23 cellular contexts compared by ENCODE assay signal in the genomic region with DNA sequence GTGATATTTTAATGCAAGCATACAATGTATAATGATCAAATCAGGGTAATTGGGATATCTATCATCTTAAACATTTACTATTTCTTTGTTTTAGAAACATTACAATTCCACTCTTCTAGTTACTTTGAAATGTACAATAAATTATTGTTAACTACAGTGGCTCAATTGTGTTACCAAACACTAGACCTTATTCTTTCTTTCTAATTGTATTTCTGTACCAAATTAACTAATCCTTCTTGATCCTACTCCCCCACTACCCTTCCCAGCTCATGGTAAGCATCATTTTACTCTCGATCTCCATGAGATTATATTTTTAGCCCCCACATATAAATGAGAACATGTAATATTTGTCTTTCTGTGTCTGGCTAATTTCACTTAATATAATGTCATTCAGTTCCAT.
DNase-seq lines count a peak whose midpoint lies in the region; ATAC-seq, FAIRE-seq and TF ChIP-seq lines count a peak whose summit lies in the region.
"Had no signal": no experiment of that assay in that cellular context is flagged by ENCODE, and none has a peak within 500 bp of the region (broad histone marks: within the 10 kb centered on the region; RNA-seq: fewer than 3 reads in every experiment).

No MANE protein-coding gene starts in this region.

- no peak overlapping the region for H3K4me3 ChIP-seq in lower leg skin (ENCODE audit: low read depth, poor library complexity, severe bottlenecking)
- H3K4me3 ChIP-seq: A549, BLaER1, GM12878 had no signal

- WGBS in lower leg skin, 2 donors, result 74 to 84% methylated on average over 1 of the region's 1 CpG

- peak; percentile 10 for DNase-seq in Ammon's horn (ENCODE audit: low spot score)
- DNase-seq in inferior parietal cortex (ENCODE audit: extremely low spot score), result peak; percentile 35
- DNase-seq in putamen (ENCODE audit: low spot score), result peak; percentile 39
- no peak for DNase-seq in NCI-H748 (lab: John Stamatoyannopoulos, UW; ENCODE audit: unreplicated experiment)
- DNase-seq in lower leg skin (ENCODE audit: low spot score in 2 of 2), result no peak
- no peak for DNase-seq in omental fat pad (ENCODE audit: low spot score)
- DNase-seq: 8988T; ACHN; Caco-2; CD4-positive, CD25-positive, alpha-beta regulatory T cell; CD8-positive, alpha-beta T cell; DMS 273 treated with DMSO at 0.1 percent for 48 hours; DMS79; EL; GDM1; GOT3; HCEC 1CT had no signal

- peak; percentile 21 for FAIRE-seq in colon (lab: Jason Lieb, UNC)
- FAIRE-seq: A549, GM12878, GM19239, H54 had no signal

- ATAC-seq in omental fat pad (ENCODE audit: low FRiP score), result no peak
- ATAC-seq: A549; CD8-positive, alpha-beta T cell; GM12878 had no signal

- TF ChIP-seq POLR2A in lower leg skin (IDR thresholded peaks at IDR 0.05), result no peak

- TF ChIP-seq CTCF in lower leg skin (IDR thresholded peaks at IDR 0.05) (no peak), omental fat pad (IDR thresholded peaks at IDR 0.05) (no peak)

- intact Hi-C loops in lower leg skin (cut with DNase I; ENCODE audit: low total_unique reads), result no loop called here

Comparison
In these comparisons a context has a peak if more than half of its experiments do, and no peak if none do; other contexts are left out.
1. DNase-seq: peak in Ammon's horn (single experiment), inferior parietal cortex (single experiment) and putamen (single experiment); none in NCI-H748 (single experiment), lower leg skin (0 of 2) and omental fat pad (single experiment).